10 cellular contexts compared by ENCODE assay signal in the genomic region with DNA sequence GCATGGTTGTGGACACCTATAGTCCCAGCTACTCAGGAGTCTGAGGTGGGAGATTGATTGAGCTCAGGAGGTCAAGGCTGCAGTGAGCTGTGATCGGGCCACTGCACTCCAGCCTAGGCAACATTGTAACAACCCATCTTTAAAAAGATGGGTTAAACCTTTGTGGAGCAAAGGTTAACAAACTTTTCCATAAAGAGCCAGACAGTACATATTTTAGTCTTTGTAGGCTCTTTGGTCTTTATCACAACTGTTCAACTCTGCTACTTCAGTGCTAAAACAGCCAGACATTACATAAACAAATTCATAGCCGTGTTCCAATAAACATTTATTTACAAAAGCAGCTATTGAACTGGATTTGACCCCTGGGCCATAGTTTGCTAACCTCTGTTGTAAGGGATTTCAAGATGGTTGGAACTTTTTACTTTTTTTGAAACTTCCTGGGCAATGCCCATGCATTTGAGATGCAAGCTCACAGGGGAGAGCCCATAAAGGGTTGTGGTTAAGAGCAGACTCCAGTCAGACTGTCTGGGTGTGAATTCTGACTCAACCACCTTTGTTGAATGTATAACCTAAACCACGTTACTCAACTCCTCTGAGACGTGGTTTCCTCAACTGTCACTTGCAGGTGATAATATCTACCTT. TPM values are rescaled to one million over a fixed set of nuclear protein-coding genes. Genes with fewer than 3 reads are reported as not detected.
A peak's percentile ranks its signal among the peaks of the same experiment; 100 is the strongest.
DNase-seq lines count a peak whose midpoint lies in the region; ATAC-seq and TF ChIP-seq lines count a peak whose summit lies in the region.
"Had no signal": no experiment of that assay in that cellular context is flagged by ENCODE, and none has a peak within 500 bp of the region (broad histone marks: within the 10 kb centered on the region; RNA-seq: fewer than 3 reads in every experiment).

No MANE protein-coding gene starts in this region.

- no peak overlapping the region for H3K4me2 ChIP-seq in PC-3 (ENCODE audit: low read length)
- no peak overlapping the region for H3K4me2 ChIP-seq in hepatocyte

- H3K4me1 Mint-ChIP-seq in Calu3 (ENCODE audit: low read depth, unreplicated experiment): peaks cover 42% of the 10 kb centered on the region
- no peaks in the 10 kb centered on the region for H3K4me1 Mint-ChIP-seq in glutamatergic neuron (ENCODE audit: low read depth, unreplicated experiment)

- H4K20me1 ChIP-seq in PC-3 (ENCODE audit: low read length) (no peaks in the 10 kb centered on the region), hepatocyte (ENCODE audit: insufficient read depth, poor library complexity, severe bottlenecking) (peaks cover 2% of the 10 kb centered on the region)

- H3K79me2 ChIP-seq in PC-3 (ENCODE audit: low read length) (no peaks in the 10 kb centered on the region), hepatocyte (peaks cover 5% of the 10 kb centered on the region)

- CTCF ChIA-PET in Calu3 (lab: Charles Lee): interaction anchor here (0.8 to 1.9 kb wide), 3 partner anchors 9 to 112 kb away, joined by 3 to 6 read pairs (median 4); no protein-coding TSS in a partner anchor
- CTCF ChIA-PET in PC-3 (lab: Charles Lee): no interaction called here

- TSS peak; percentile 1 for BruUV-seq in Calu3 (replicated peaks; lab: Mats Ljungman, UMichigan)
- no TSS peak for BruUV-seq in PC-3 (replicated peaks; lab: Mats Ljungman, UMichigan)

- 56% methylated on average over 4 of the region's 4 CpGs for WGBS in hepatocyte (ENCODE audit: low lambda C conversion rate, missing lambda C conversion rate)

- no peak overlapping the region for H3K27ac Mint-ChIP-seq in Calu3 (ENCODE audit: unreplicated experiment)
- H3K27ac Mint-ChIP-seq in glutamatergic neuron (ENCODE audit: unreplicated experiment): no peak overlapping the region

- ATAC-seq in GM21447 (IDR thresholded peaks at IDR 0.05; ENCODE audit: unreplicated experiment) (peak; percentile 43), PC-3 (peak; percentile 59)

- H3K27me3 Mint-ChIP-seq in Calu3 (ENCODE audit: unreplicated experiment): no peaks in the 10 kb centered on the region
- H3K27me3 Mint-ChIP-seq in glutamatergic neuron (ENCODE audit: unreplicated experiment): no peaks in the 10 kb centered on the region

- H3K9me2 ChIP-seq in PC-3 (replicated peaks; ENCODE audit: low read length): no peaks in the 10 kb centered on the region
- H3K9me2 ChIP-seq in hepatocyte (replicated peaks; ENCODE audit: insufficient read depth): no peaks in the 10 kb centered on the region

- H3K36me3 ChIP-seq in PC-3 (ENCODE audit: low read depth, low read length): peaks cover 80% of the 10 kb centered on the region
- H3K36me3 ChIP-seq in hepatocyte (replicated peaks; ENCODE audit: insufficient read depth, low read depth): no peaks in the 10 kb centered on the region

- H3K9me3 ChIP-seq in PC-3 (ENCODE audit: low read length): no peaks in the 10 kb centered on the region
- H3K9me3 ChIP-seq in hepatocyte (ENCODE audit: low read depth): no peaks in the 10 kb centered on the region

- H3F3A ChIP-seq in PC-3 (ENCODE audit: low read length, unreplicated experiment): no peaks in the 10 kb centered on the region

- intact Hi-C loops in Calu3 (cut with micrococcal nuclease; ENCODE audit: unreplicated experiment) (no loop called here), PC-3 (cut with micrococcal nuclease) (no loop called here)

- H3K9me3 Mint-ChIP-seq in Calu3 (ENCODE audit: low read depth, unreplicated experiment) (no peaks in the 10 kb centered on the region), glutamatergic neuron (ENCODE audit: unreplicated experiment) (peaks cover 1% of the 10 kb centered on the region)

- no peak overlapping the region for H3K4me3 Mint-ChIP-seq in Calu3 (ENCODE audit: low read depth, unreplicated experiment)
- H3K4me3 Mint-ChIP-seq in glutamatergic neuron (ENCODE audit: unreplicated experiment): no peak overlapping the region

- H3K4me3 ChIP-seq in PC-3 (ENCODE audit: low read length) (no peak overlapping the region), hepatocyte (no peak overlapping the region)

- H3K27ac ChIP-seq in PC-3 (ENCODE audit: low read length) (no peak overlapping the region), hepatocyte (peak overlapping the region; percentile 72)

- H2AFZ ChIP-seq in PC-3 (ENCODE audit: low read length) (no peak overlapping the region), hepatocyte (no peak overlapping the region)

- H3K36me3 Mint-ChIP-seq in Calu3 (ENCODE audit: insufficient read depth, unreplicated experiment): peaks cover 96% of the 10 kb centered on the region
- H3K36me3 Mint-ChIP-seq in glutamatergic neuron (ENCODE audit: unreplicated experiment): no peaks in the 10 kb centered on the region

- H3K9ac ChIP-seq in PC-3 (ENCODE audit: low read length): no peak overlapping the region

- peaks cover 18% of the 10 kb centered on the region for H3K4me1 ChIP-seq in PC-3 (ENCODE audit: insufficient read depth, low read length)
- peaks cover 8% of the 10 kb centered on the region for H3K4me1 ChIP-seq in hepatocyte (ENCODE audit: insufficient read depth)

- H3K27me3 ChIP-seq in PC-3 (ENCODE audit: low read length) (no peaks in the 10 kb centered on the region), hepatocyte (no peaks in the 10 kb centered on the region)

- POLR2A ChIA-PET in PC-3 (lab: Charles Lee; ENCODE audit: unreplicated experiment): no interaction called here

- no peak for DNase-seq in Calu3
- peak; percentile 68 for DNase-seq in PC-3
- DNase-seq in hepatocyte (ENCODE audit: low spot score): no peak
- DNase-seq in HPDE6-E6E7 (ENCODE audit: extremely low spot score): no peak
- no peak for DNase-seq in ecto neural progenitor cell (ENCODE audit: low spot score)
- no peak for DNase-seq in glutamatergic neuron
- DNase-seq in NCI-H510A treated with DMSO at 0.1 percent for 48 hours (lab: John Stamatoyannopoulos, UW): no peak
- DNase-seq: SHP77 had no signal

- TF ChIP-seq CTCF in Calu3 (IDR thresholded peaks at IDR 0.05; ENCODE audit: unreplicated experiment) (no peak), PC-3 (conservative IDR thresholded peaks at IDR 0.05; ENCODE audit: low read depth, low read length) (no peak), hepatocyte (IDR thresholded peaks at IDR 0.05; ENCODE audit: poor library complexity) (no peak), glutamatergic neuron (IDR thresholded peaks at IDR 0.05; ENCODE audit: partially characterized antibody, unreplicated experiment) (no peak)

RNA-seq across cellular contexts. Expression of gene INAVA, which starts 10.8 kb away (rescaled TPM):
- total RNA-seq in Calu3 (2022): 167 and 175 TPM in 2 replicates
- 102 and 128 TPM in 2 replicates for total RNA-seq in PC-3 (2014; rRNA removed)
- 40.5 and 51.0 TPM in 2 replicates for total RNA-seq in hepatocyte
- 60.8 and 79.7 TPM in 2 replicates for polyA plus RNA-seq in hepatocyte
- 2.4 TPM for total RNA-seq in glutamatergic neuron (ENCODE audit: unreplicated experiment)
- polyA plus RNA-seq: endothelial cell of umbilical vein had no signal

RNA-seq across cellular contexts. Expression of gene GPR25, which starts 32.8 kb away (rescaled TPM):
- total RNA-seq in Calu3 (2022) (not detected in 2 replicates), PC-3 (2014; rRNA removed) (not detected in 2 replicates), hepatocyte (not detected in 2 replicates), glutamatergic neuron (ENCODE audit: unreplicated experiment) (not detected)
- polyA plus RNA-seq in hepatocyte: not detected in 2 replicates
- total RNA-seq: endothelial cell of umbilical vein had no signal
- polyA plus RNA-seq: endothelial cell of umbilical vein had no signal

Comparison
In these comparisons a context has a peak if more than half of its experiments do, and no peak if none do; other contexts are left out.
1. RNA of gene INAVA, which starts 10.8 kb away (total RNA-seq): 167 to 175 TPM in Calu3, 102 to 128 TPM in PC-3 and 40.5 to 51.0 TPM in hepatocyte; 2.4 TPM in glutamatergic neuron (single experiment); every median in the first group is over 10 times any median in the second.